ENCODE assay signal across 8 cellular contexts in genomic region chr16:67846320-67847063, GRCh38. TPM values are rescaled to one million over a fixed set of nuclear protein-coding genes. Genes with fewer than 3 reads are reported as not detected.
DNase-seq lines count a peak whose midpoint lies in the region; ATAC-seq lines count a peak whose summit lies in the region.

Gene NUTF2 (plus strand): TSS chr16:67846933. CDS start chr16:67865131, 18,198 bp downstream.

- DNase-seq in CD8-positive, alpha-beta memory T cell = peak; percentile 91 to 96 (median 94)
- DNase-seq in HT-29 (ENCODE audit: low spot score) (peak; percentile 95), NOMO-1 (lab: John Stamatoyannopoulos, UW; ENCODE audit: unreplicated experiment in 2 of 2) (peak; percentile 94 to 99), medulla oblongata (ENCODE audit: extremely low spot score) (peak; percentile 96)
- peak; percentile 91 to 93 (median 91) for DNase-seq in effector memory CD4-positive, alpha-beta T cell
- peak; percentile 88 for DNase-seq in stimulated activated CD8-positive, alpha-beta memory T cell treated with anti-CD3 and anti-CD28 coated beads, Interleukin-12 subunit alpha, Interleukin-12 subunit beta, amount 100 ng/mL, for 24 hours (ENCODE audit: extremely low read depth)

- H3K36me3 ChIP-seq in CD8-positive, alpha-beta memory T cell (ENCODE audit: insufficient read depth, low read length) = no peaks in the 10 kb centered on the region
- H3K36me3 ChIP-seq in effector memory CD4-positive, alpha-beta T cell (ENCODE audit: control insufficient read depth, insufficient read depth, low read length) = no peaks in the 10 kb centered on the region

- POLR2A ChIA-PET in CD8-positive, alpha-beta memory T cell (lab: Charles Lee) = interaction anchor here (0.5 to 3.1 kb wide), 4 partner anchors 9 to 89 kb away, joined by 4 to 12 read pairs (median 6); partner anchors contain the start of genes RANBP10 and TSNAXIP1
- POLR2A ChIA-PET in activated CD8-positive, alpha-beta memory T cell treated with anti-CD3 and anti-CD28 coated beads for 36 hours (lab: Charles Lee) = interaction anchor here (1.6 to 1.8 kb wide), 2 partner anchors 13 to 90 kb away, joined by 6 to 8 read pairs; partner anchors contain the start of gene PSMB10

- peak within 1 kb of the TSS; percentile 82 for H3K27ac ChIP-seq in CD8-positive, alpha-beta memory T cell (ENCODE audit: low read depth, low read length)
- peak within 1 kb of the TSS; percentile 89 for H3K27ac ChIP-seq in effector memory CD4-positive, alpha-beta T cell (ENCODE audit: insufficient read depth, low read length, poor library complexity, severe bottlenecking)

- H3K9me3 Mint-ChIP-seq in CD8-positive, alpha-beta memory T cell = peaks cover 0 to 2% (median 0%) of the 10 kb centered on the region in 5 donors

- CTCF ChIA-PET in CD8-positive, alpha-beta memory T cell (lab: Charles Lee) = interaction anchor here (0.6 to 3.2 kb wide), 4 partner anchors 13 to 93 kb away, joined by 3 to 23 read pairs (median 4); no protein-coding TSS in a partner anchor
- CTCF ChIA-PET in activated CD8-positive, alpha-beta memory T cell treated with anti-CD3 and anti-CD28 coated beads for 36 hours (lab: Charles Lee) = interaction anchor here (1.2 to 2.8 kb wide), 3 partner anchors 13 to 36 kb away, joined by 3 to 8 read pairs (median 5); no protein-coding TSS in a partner anchor

- peak within 1 kb of the TSS; percentile 92 for H3K4me3 ChIP-seq in CD8-positive, alpha-beta memory T cell (ENCODE audit: low read length)
- peak within 1 kb of the TSS; percentile 90 for H3K4me3 ChIP-seq in effector memory CD4-positive, alpha-beta T cell (ENCODE audit: insufficient read depth, low read depth, low read length, poor library complexity, severe bottlenecking)

- H3K36me3 Mint-ChIP-seq in CD8-positive, alpha-beta memory T cell = peaks cover 0 to 26% (median 0%) of the 10 kb centered on the region in 3 donors

- no peaks in the 10 kb centered on the region for H3K27me3 ChIP-seq in CD8-positive, alpha-beta memory T cell (ENCODE audit: insufficient read depth, low read length, poor library complexity, severe bottlenecking)
- H3K27me3 ChIP-seq in effector memory CD4-positive, alpha-beta T cell (replicated peaks; ENCODE audit: control insufficient read depth, insufficient read depth, low read length, poor library complexity, severe bottlenecking) = no peaks in the 10 kb centered on the region

- peak within 1 kb of the TSS; percentile 87 to 98 (median 87) for H3K4me3 Mint-ChIP-seq in CD8-positive, alpha-beta memory T cell

- ATAC-seq in GM19468 (IDR thresholded peaks at IDR 0.05; ENCODE audit: extremely low read depth, unreplicated experiment) = peak; percentile 16

- peaks cover 42 to 63% (median 54%) of the 10 kb centered on the region in 3 donors for H3K4me1 Mint-ChIP-seq in CD8-positive, alpha-beta memory T cell

- no peaks in the 10 kb centered on the region for H3K9me3 ChIP-seq in CD8-positive, alpha-beta memory T cell (ENCODE audit: low read length)
- H3K9me3 ChIP-seq in effector memory CD4-positive, alpha-beta T cell (ENCODE audit: control insufficient read depth, low read length) = no peaks in the 10 kb centered on the region

- peak within 1 kb of the TSS; percentile 57 to 99 (median 94) for H3K27ac Mint-ChIP-seq in CD8-positive, alpha-beta memory T cell

- peaks cover 55% of the 10 kb centered on the region for H3K4me1 ChIP-seq in CD8-positive, alpha-beta memory T cell (ENCODE audit: insufficient read depth, low read length)
- peaks cover 44% of the 10 kb centered on the region for H3K4me1 ChIP-seq in effector memory CD4-positive, alpha-beta T cell (ENCODE audit: control insufficient read depth, insufficient read depth, low read length, poor library complexity, severe bottlenecking)

- H3K27me3 Mint-ChIP-seq in CD8-positive, alpha-beta memory T cell = no peaks in the 10 kb centered on the region

RNA-seq across cellular contexts. Expression of gene NUTF2, which starts in this region (rescaled TPM):
- 100 to 1,000 TPM; 181 TPM for total RNA-seq in CD8-positive, alpha-beta memory T cell
- 129 TPM for polyA plus RNA-seq in CD8-positive, alpha-beta memory T cell
- 158 and 183 TPM in 2 replicates for total RNA-seq in HT-29 (2014; rRNA removed; shearing (Covaris generic))
- 100 to 1,000 TPM; 176 to 179 TPM for total RNA-seq in activated CD8-positive, alpha-beta memory T cell treated with anti-CD3 and anti-CD28 coated beads for 36 hours

Comparison
In these comparisons a context has a peak if more than half of its experiments do, and no peak if none do; other contexts are left out.
1. Peak in every context shown above with its lines: DNase-seq, ATAC-seq, H3K4me3 ChIP-seq and H3K27ac ChIP-seq.